2 cellular contexts compared by ENCODE assay signal in the genomic region with DNA sequence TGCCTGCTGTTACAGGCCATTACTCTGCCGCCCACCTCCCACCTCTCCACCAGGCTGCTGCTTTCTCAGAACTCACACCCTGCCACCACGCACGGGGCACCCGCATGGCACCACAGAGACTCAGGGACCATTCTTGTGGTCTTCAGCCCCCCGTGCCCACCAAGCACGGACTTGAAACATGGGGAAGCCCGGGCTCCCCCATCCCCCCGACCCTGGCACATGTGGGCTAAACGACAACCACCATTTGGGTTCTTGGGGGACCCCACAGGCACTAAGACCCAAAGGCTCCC.
TF ChIP-seq lines count a peak whose summit lies in the region.

No MANE protein-coding gene starts in this region.

TF ChIP-seq in HEK293, 187 proteins besides CTCF, POLR2A, EP300 and RAD21:
- TF ChIP-seq ZNF157 (tag by site-specific recombination; IDR thresholded peaks at IDR 0.05) (no peak), ZNF155 (tag by site-specific recombination; IDR thresholded peaks at IDR 0.05) (no peak), YY2 (tag by site-specific recombination; IDR thresholded peaks at IDR 0.05) (no peak), EGR2 (tag by site-specific recombination; IDR thresholded peaks at IDR 0.05; ENCODE audit: low read depth) (0 out of 2 replicates have a peak, but pooled peaks have one; percentile 14), ZNF138 (tag by site-specific recombination; IDR thresholded peaks at IDR 0.05; ENCODE audit: borderline replicate concordance) (no peak), SALL2 (tag by site-specific recombination; IDR thresholded peaks at IDR 0.05; ENCODE audit: borderline replicate concordance) (no peak), ZNF830 (tag by site-specific recombination; IDR thresholded peaks at IDR 0.05; ENCODE audit: low read depth) (no peak), ZFHX2 (tag by site-specific recombination; conservative IDR thresholded peaks at IDR 0.05) (peak; percentile 45; the same call in 1 of the 2 replicates), ZNF341 (tag by site-specific recombination; IDR thresholded peaks at IDR 0.05; ENCODE audit: low read depth) (peak; percentile 66), ZFP3 (tag by site-specific recombination; IDR thresholded peaks at IDR 0.05; ENCODE audit: low read depth) (no peak), ZBTB20 (tag by site-specific recombination; IDR thresholded peaks at IDR 0.05) (no peak), KLF7 (tag by site-specific recombination; IDR thresholded peaks at IDR 0.05; ENCODE audit: borderline replicate concordance) (no peak), ZNF571 (tag by site-specific recombination; IDR thresholded peaks at IDR 0.05) (no peak), ZNF202 (tag by site-specific recombination; IDR thresholded peaks at IDR 0.05; ENCODE audit: borderline replicate concordance) (no peak)
- TF ChIP-seq, protein P1, sequence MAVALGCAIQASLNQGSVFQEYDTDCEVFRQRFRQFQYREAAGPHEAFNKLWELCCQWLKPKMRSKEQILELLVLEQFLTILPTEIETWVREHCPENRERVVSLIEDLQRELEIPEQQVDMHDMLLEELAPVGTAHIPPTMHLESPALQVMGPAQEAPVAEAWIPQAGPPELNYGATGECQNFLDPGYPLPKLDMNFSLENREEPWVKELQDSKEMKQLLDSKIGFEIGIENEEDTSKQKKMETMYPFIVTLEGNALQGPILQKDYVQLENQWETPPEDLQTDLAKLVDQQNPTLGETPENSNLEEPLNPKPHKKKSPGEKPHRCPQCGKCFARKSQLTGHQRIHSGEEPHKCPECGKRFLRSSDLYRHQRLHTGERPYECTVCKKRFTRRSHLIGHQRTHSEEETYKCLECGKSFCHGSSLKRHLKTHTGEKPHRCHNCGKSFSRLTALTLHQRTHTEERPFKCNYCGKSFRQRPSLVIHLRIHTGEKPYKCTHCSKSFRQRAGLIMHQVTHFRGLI (tag by site-specific recombination; IDR thresholded peaks at IDR 0.05) = no peak
TF ChIP-seq in HEK293: peak in this region for 3.

TF ChIP-seq in H1, 55 proteins besides CTCF, POLR2A, EP300 and RAD21:
- no peak for TF ChIP-seq SRF (IDR thresholded peaks at IDR 0.05; ENCODE audit: low read depth, low read length)
- TF ChIP-seq SP2 (IDR thresholded peaks at IDR 0.05; ENCODE audit: low read length) = no peak
- no peak for TF ChIP-seq SIX5 (IDR thresholded peaks at IDR 0.05; ENCODE audit: low read depth, low read length)
- TF ChIP-seq, protein P2, sequence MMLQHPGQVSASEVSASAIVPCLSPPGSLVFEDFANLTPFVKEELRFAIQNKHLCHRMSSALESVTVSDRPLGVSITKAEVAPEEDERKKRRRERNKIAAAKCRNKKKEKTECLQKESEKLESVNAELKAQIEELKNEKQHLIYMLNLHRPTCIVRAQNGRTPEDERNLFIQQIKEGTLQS (IDR thresholded peaks at IDR 0.05; ENCODE audit: insufficient read depth, low read depth, low read length) = no peak
- TF ChIP-seq JUND (IDR thresholded peaks at IDR 0.05; ENCODE audit: low read length) = no peak
- TF ChIP-seq SIRT6 (IDR thresholded peaks at IDR 0.05; ENCODE audit: low read length) = no peak
- TF ChIP-seq GABPA (IDR thresholded peaks at IDR 0.05; ENCODE audit: borderline replicate concordance, insufficient read depth, low read length) = no peak
- no peak for TF ChIP-seq KDM4A (IDR thresholded peaks at IDR 0.05; ENCODE audit: low read depth, low read length, severe bottlenecking)
- TF ChIP-seq EZH2 (IDR thresholded peaks at IDR 0.05; ENCODE audit: low read depth, low read length, severe bottlenecking) = no peak
- no peak for TF ChIP-seq TAF1 (IDR thresholded peaks at IDR 0.05; ENCODE audit: low read depth, low read length)
